8 cellular contexts compared by ENCODE assay signal in the genomic region with DNA sequence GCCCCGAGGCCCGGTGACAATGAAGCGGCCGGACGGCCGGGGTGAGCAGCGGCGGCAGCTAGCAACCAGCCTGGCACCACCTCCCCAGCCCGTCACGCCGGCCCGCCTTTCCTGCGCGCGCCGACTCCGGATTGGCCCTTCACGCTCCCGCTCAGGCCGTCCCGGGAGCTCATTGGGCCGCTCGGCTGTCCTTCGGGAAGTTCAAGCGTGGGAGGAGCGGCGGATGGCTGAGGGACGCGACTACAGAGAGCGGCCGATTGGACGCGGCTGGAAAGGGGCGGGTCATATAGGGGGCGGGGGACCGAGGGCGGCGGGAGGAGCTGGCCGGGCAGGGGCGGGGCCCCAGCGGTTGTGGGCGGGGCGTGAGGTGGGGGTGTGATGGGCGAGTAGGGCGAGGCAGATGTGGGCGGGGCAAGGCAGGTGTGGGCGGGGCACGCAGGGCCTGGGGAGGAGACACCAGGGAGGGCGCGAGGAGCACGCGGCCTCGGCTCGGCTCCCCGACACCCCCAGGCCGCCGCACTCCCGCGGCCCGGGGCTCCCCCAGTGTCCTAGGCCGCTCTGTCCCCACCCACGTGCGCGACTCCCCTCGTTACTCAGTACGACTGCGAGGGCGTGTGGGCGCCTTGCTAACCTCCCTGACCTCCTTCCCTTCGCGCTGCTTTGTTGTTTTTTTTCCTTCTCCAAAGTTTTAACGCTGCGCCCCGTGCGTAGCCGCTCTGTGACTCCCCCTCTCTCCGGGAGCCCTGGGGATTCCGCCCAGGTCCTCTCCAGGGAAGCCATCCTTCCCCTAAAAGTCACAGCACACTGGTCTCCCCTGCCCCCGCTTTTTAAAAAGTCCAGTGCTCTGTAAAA. TPM values are rescaled to one million over a fixed set of nuclear protein-coding genes. Genes with fewer than 3 reads are reported as not detected.
DNase-seq lines count a peak whose midpoint lies in the region; ATAC-seq and TF ChIP-seq lines count a peak whose summit lies in the region.

A gene (minus strand): TSS at position 60 of the 852 bp plus-strand sequence. CDS start 2,909 bp downstream, outside the sequence.

- H3K4me3 ChIP-seq in CD4-positive, CD25-positive, alpha-beta regulatory T cell (ENCODE audit: low read depth, low read length): no peak within 1 kb of the TSS
- peak within 1 kb of the TSS; percentile 75 to 77 for H3K4me3 ChIP-seq in duodenal mucosa (ENCODE audit: low read depth in 1 of 2, low read length in 2 of 2)
- H3K4me3 ChIP-seq in right lobe of liver: peak within 1 kb of the TSS; percentile 69 to 74 (median 69)

- ATAC-seq in CD4-positive, CD25-positive, alpha-beta regulatory T cell (ENCODE audit: low read depth in 2 of 2): peak; percentile 96 to 98
- peak; percentile 88 for ATAC-seq in GM19455 (IDR thresholded peaks at IDR 0.05; ENCODE audit: unreplicated experiment)
- ATAC-seq in right lobe of liver: peak; percentile 96 to 98 (median 98)

- peaks cover 23% of the 10 kb centered on the region for H3K4me1 ChIP-seq in CD4-positive, CD25-positive, alpha-beta regulatory T cell (ENCODE audit: control insufficient read depth, insufficient read depth, low read length, poor library complexity, severe bottlenecking)
- peaks cover 15 to 21% of the 10 kb centered on the region in 2 donors for H3K4me1 ChIP-seq in duodenal mucosa (ENCODE audit: control insufficient read depth in 1 of 2, insufficient read depth in 2 of 2, low read length in 2 of 2)
- H3K4me1 ChIP-seq in right lobe of liver: peaks cover 0 to 4% (median 0%) of the 10 kb centered on the region in 4 donors

- peaks cover 1% of the 10 kb centered on the region for H3K36me3 Mint-ChIP-seq in CD4-positive, CD25-positive, alpha-beta regulatory T cell
- peaks cover 1% of the 10 kb centered on the region for H3K36me3 Mint-ChIP-seq in activated CD4-positive, alpha-beta memory T cell treated with anti-CD3 and anti-CD28 coated beads for 36 hours

- peak within 1 kb of the TSS; percentile 5 to 61 for H3K9ac ChIP-seq in duodenal mucosa (ENCODE audit: low read depth in 1 of 2, low read length in 2 of 2)

- H3K27me3 Mint-ChIP-seq in CD4-positive, CD25-positive, alpha-beta regulatory T cell: no peaks in the 10 kb centered on the region
- H3K27me3 Mint-ChIP-seq in activated CD4-positive, alpha-beta memory T cell treated with anti-CD3 and anti-CD28 coated beads for 36 hours: no peaks in the 10 kb centered on the region

- H3K36me3 ChIP-seq in CD4-positive, CD25-positive, alpha-beta regulatory T cell (ENCODE audit: control insufficient read depth, insufficient read depth, low read length): no peaks in the 10 kb centered on the region
- H3K36me3 ChIP-seq in duodenal mucosa (ENCODE audit: control insufficient read depth in 1 of 2, insufficient read depth in 2 of 2, low read length in 2 of 2) (no peaks in the 10 kb centered on the region), right lobe of liver (no peaks in the 10 kb centered on the region)

- no peaks in the 10 kb centered on the region for H3K9me3 ChIP-seq in CD4-positive, CD25-positive, alpha-beta regulatory T cell (ENCODE audit: control insufficient read depth in 2 of 2, low read length in 2 of 2)
- H3K9me3 ChIP-seq in duodenal mucosa (ENCODE audit: control insufficient read depth in 1 of 2, low read length in 2 of 2) (no peaks in the 10 kb centered on the region), right lobe of liver (no peaks in the 10 kb centered on the region)

- no peak within 1 kb of the TSS for H3K27ac ChIP-seq in CD4-positive, CD25-positive, alpha-beta regulatory T cell (ENCODE audit: insufficient read depth, low read length, poor library complexity, severe bottlenecking)
- H3K27ac ChIP-seq in duodenal mucosa (ENCODE audit: low read depth, low read length) (peak within 1 kb of the TSS; percentile 42), right lobe of liver (no peak within 1 kb of the TSS)

- POLR2A ChIA-PET in activated CD4-positive, alpha-beta memory T cell treated with anti-CD3 and anti-CD28 coated beads for 36 hours (lab: Charles Lee): interaction anchor here (0.7 to 1.3 kb wide), 3 partner anchors 16 to 72 kb away, joined by 3 to 16 read pairs (median 4); a partner anchor contains a TSS

- intact Hi-C loops in activated CD4-positive, alpha-beta memory T cell treated with anti-CD3 and anti-CD28 coated beads for 36 hours (cut with micrococcal nuclease): loop anchor here (1.0 to 10.0 kb wide), 2 partner anchors 16 to 188 kb away; a partner anchor contains a TSS
- intact Hi-C loops in right lobe of liver (cut with DNase I): no loop called here

- no peak for TF ChIP-seq CTCF in right lobe of liver (IDR thresholded peaks at IDR 0.05)

- H3K27me3 ChIP-seq in CD4-positive, CD25-positive, alpha-beta regulatory T cell (ENCODE audit: control insufficient read depth, insufficient read depth, low read length): no peaks in the 10 kb centered on the region
- H3K27me3 ChIP-seq in duodenal mucosa (ENCODE audit: control insufficient read depth in 1 of 2, insufficient read depth in 2 of 2, low read length in 2 of 2) (no peaks in the 10 kb centered on the region), right lobe of liver (no peaks in the 10 kb centered on the region)

- H3K9me3 Mint-ChIP-seq in CD4-positive, CD25-positive, alpha-beta regulatory T cell: no peaks in the 10 kb centered on the region
- no peaks in the 10 kb centered on the region for H3K9me3 Mint-ChIP-seq in activated CD4-positive, alpha-beta memory T cell treated with anti-CD3 and anti-CD28 coated beads for 36 hours

- H3K27ac Mint-ChIP-seq in CD4-positive, CD25-positive, alpha-beta regulatory T cell: peak within 1 kb of the TSS; percentile 42 to 74 (median 60)
- no peak within 1 kb of the TSS for H3K27ac Mint-ChIP-seq in activated CD4-positive, alpha-beta memory T cell treated with anti-CD3 and anti-CD28 coated beads for 36 hours

- H3K4me1 Mint-ChIP-seq in CD4-positive, CD25-positive, alpha-beta regulatory T cell: peaks cover 0 to 24% (median 12%) of the 10 kb centered on the region in 4 donors
- peaks cover 22% of the 10 kb centered on the region for H3K4me1 Mint-ChIP-seq in activated CD4-positive, alpha-beta memory T cell treated with anti-CD3 and anti-CD28 coated beads for 36 hours (ENCODE audit: low read depth)

- peak; percentile 98 to 99 (median 99) for DNase-seq in CD4-positive, CD25-positive, alpha-beta regulatory T cell
- DNase-seq in HK-2 (ENCODE audit: unreplicated experiment) (peak; percentile 100), NCI-H82 treated with DMSO at 0.1 percent for 48 hours (lab: John Stamatoyannopoulos, UW; ENCODE audit: unreplicated experiment) (peak; percentile 91), right lobe of liver (peak; percentile 100)
- DNase-seq in activated CD4-positive, alpha-beta memory T cell treated with anti-CD3 and anti-CD28 coated beads for 36 hours: peak; percentile 100
- peak; percentile 99 for DNase-seq in stimulated activated CD4-positive, alpha-beta T cell treated with anti-CD3 and anti-CD28 coated beads, Interleukin-4, amount 100 ng/mL, for 24 hours

- TF ChIP-seq POLR2A in right lobe of liver (IDR thresholded peaks at IDR 0.05): no peak

- under 1% methylated on average over 24 of the region's 79 CpGs for WGBS in right lobe of liver (ENCODE audit: insufficient coverage, low coverage, low lambda C conversion rate, missing lambda C conversion rate)

- H3K4me3 Mint-ChIP-seq in CD4-positive, CD25-positive, alpha-beta regulatory T cell: peak within 1 kb of the TSS; percentile 80 to 95 (median 88)
- peak within 1 kb of the TSS; percentile 66 for H3K4me3 Mint-ChIP-seq in activated CD4-positive, alpha-beta memory T cell treated with anti-CD3 and anti-CD28 coated beads for 36 hours

- CTCF ChIA-PET in activated CD4-positive, alpha-beta memory T cell treated with anti-CD3 and anti-CD28 coated beads for 36 hours (lab: Charles Lee): interaction anchor here (0.8 to 1.2 kb wide), 7 partner anchors 12 to 329 kb away, joined by 3 to 6 read pairs (median 3); a partner anchor contains a TSS

RNA-seq across cellular contexts. Expression of the gene that starts here (rescaled TPM):
- total RNA-seq in CD4-positive, CD25-positive, alpha-beta regulatory T cell: 9.9 TPM
- polyA plus RNA-seq in CD4-positive, CD25-positive, alpha-beta regulatory T cell: 1 to 10 TPM; 1.4 to 2.2 (median 2.0) TPM
- total RNA-seq in activated CD4-positive, alpha-beta memory T cell treated with anti-CD3 and anti-CD28 coated beads for 36 hours: 10 to 100 TPM; 11.1 to 11.3 TPM
- total RNA-seq in right lobe of liver: 1 to 10 TPM; 1.5 to 4.3 (median 2.1) TPM
